In genomic region chr17:49015179-49015923, GRCh38 we compare ENCODE assay signal across 1 cellular context.
TF ChIP-seq lines count a peak whose summit lies in the region.

No MANE protein-coding gene starts in this region.

TF ChIP-seq in WTC11, 78 proteins besides CTCF, POLR2A, EP300 and RAD21 (continued from another document):
- TF ChIP-seq PREB (CRISPR knock-in tag; IDR thresholded peaks at IDR 0.05; ENCODE audit: borderline replicate concordance) (no peak), ZNF532 (CRISPR knock-in tag; IDR thresholded peaks at IDR 0.05; ENCODE audit: borderline replicate concordance) (no peak), PRRX2 (CRISPR knock-in tag; IDR thresholded peaks at IDR 0.05) (no peak), SOX15 (CRISPR knock-in tag; IDR thresholded peaks at IDR 0.05) (no peak)
- TF ChIP-seq, protein P1, sequence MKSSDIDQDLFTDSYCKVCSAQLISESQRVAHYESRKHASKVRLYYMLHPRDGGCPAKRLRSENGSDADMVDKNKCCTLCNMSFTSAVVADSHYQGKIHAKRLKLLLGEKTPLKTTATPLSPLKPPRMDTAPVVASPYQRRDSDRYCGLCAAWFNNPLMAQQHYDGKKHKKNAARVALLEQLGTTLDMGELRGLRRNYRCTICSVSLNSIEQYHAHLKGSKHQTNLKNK (CRISPR knock-in tag; IDR thresholded peaks at IDR 0.05): no peak
